Comparison of ENCODE assay signal across 8 cellular contexts in the genomic region with DNA sequence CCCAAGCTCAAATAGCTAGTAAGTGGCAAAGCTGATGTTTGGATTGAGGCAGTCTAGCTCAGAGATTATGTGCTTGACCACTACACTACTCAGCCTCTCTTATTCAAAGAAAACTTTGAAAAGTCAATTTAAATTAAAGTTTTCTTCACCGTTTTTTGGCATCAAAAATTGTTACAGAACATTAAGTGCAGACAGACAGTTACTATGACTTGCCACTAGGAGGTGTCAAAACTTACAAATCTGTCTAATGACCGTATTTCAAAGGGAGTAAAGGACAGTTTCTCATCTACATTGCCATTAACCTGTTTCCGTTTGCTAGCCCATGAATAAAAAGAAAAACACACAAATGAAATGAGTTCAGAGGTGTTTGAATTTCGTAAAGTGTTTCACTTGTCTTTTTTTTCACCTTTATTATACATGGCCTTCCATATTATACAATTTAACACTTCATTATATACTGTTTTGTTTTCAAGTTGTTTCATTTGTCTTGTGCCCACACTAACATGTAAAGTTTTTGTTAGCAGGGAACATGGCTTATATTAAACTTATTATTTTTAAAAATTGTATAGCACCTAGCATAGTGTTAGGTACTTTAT. TPM values are rescaled to one million over a fixed set of nuclear protein-coding genes. Genes with fewer than 3 reads are reported as not detected.
DNase-seq lines count a peak whose midpoint lies in the region; ATAC-seq and TF ChIP-seq lines count a peak whose summit lies in the region.

No MANE protein-coding gene starts in this region.

- peak; percentile 44 for DNase-seq in EL
- DNase-seq in NCI-H2196 treated with DMSO at 0.1 percent for 48 hours (lab: John Stamatoyannopoulos, UW; ENCODE audit: unreplicated experiment): peak; percentile 51
- DNase-seq in amniotic epithelial cell (ENCODE audit: low read depth): peak; percentile 57
- DNase-seq in iris pigment epithelial cell (ENCODE audit: low read depth): peak; percentile 51
- no peak for DNase-seq in thyroid gland

- H3K27ac ChIP-seq in 22Rv1: no peak overlapping the region
- no peak overlapping the region for H3K27ac ChIP-seq in thyroid gland

- H3K36me3 ChIP-seq in thyroid gland: no peaks in the 10 kb centered on the region

- no peaks in the 10 kb centered on the region for H3K9me3 ChIP-seq in thyroid gland

- no peaks in the 10 kb centered on the region for H3K27me3 ChIP-seq in thyroid gland

- peak; percentile 66 for ATAC-seq in HG02759 (IDR thresholded peaks at IDR 0.05; ENCODE audit: unreplicated experiment)
- no peak for ATAC-seq in GM18868 (IDR thresholded peaks at IDR 0.05; ENCODE audit: unreplicated experiment)

- no peak overlapping the region for H3K4me3 ChIP-seq in thyroid gland (replicated peaks in 1 of 3)

- no peaks in the 10 kb centered on the region for H3K4me1 ChIP-seq in thyroid gland

- intact Hi-C loops in thyroid gland (cut with DNase I): no loop called here

- WGBS in thyroid gland, 2 donors: 12 to 17% methylated on average over 4 of the region's 4 CpGs

- TF ChIP-seq CTCF in 22Rv1 (IDR thresholded peaks at IDR 0.05) (peak; percentile 85), thyroid gland (IDR thresholded peaks at IDR 0.05) (peak in 5 of 6 experiments; percentile 13 to 72 (median 61))

- no peak for TF ChIP-seq POLR2A in thyroid gland (IDR thresholded peaks at IDR 0.05)

RNA-seq across cellular contexts. Expression of gene MTF2, which starts 57.4 kb away (rescaled TPM):
- total RNA-seq in thyroid gland: 10 to 100 TPM; 29.2 to 59.8 (median 35.0) TPM

Comparison
In these comparisons a context has a peak if more than half of its experiments do, and no peak if none do; other contexts are left out.
1. DNase-seq: peak in EL (single experiment), NCI-H2196 treated with DMSO at 0.1 percent for 48 hours (single experiment), amniotic epithelial cell (single experiment) and iris pigment epithelial cell (single experiment); none in thyroid gland (0 of 2).